ENCODE assay signal across 12 cellular contexts in genomic region chr21:42313501-42313969, GRCh38. TPM values are rescaled to one million over a fixed set of nuclear protein-coding genes. Genes with fewer than 3 reads are reported as not detected.
DNase-seq lines count a peak whose midpoint lies in the region; ATAC-seq and TF ChIP-seq lines count a peak whose summit lies in the region.
"Had no signal": no experiment of that assay in that cellular context is flagged by ENCODE, and none has a peak within 500 bp of the region (broad histone marks: within the 10 kb centered on the region; RNA-seq: fewer than 3 reads in every experiment).

No MANE protein-coding gene starts in this region.

- no peak overlapping the region for H2BK12ac ChIP-seq in mesenchymal stem cell (ENCODE audit: low read length in 2 of 2)

- no peaks in the 10 kb centered on the region for H3K36me3 ChIP-seq in Panc1 (ENCODE audit: control insufficient read depth, insufficient read depth, low read length)
- peaks cover 0 to 8% of the 10 kb centered on the region in 2 experiments for H3K36me3 ChIP-seq in mesenchymal stem cell (ENCODE audit: control insufficient read depth in 1 of 2, insufficient read depth in 2 of 2, low read depth in 1 of 2, low read length in 2 of 2)

- intact Hi-C loops in Panc1 (cut with micrococcal nuclease; ENCODE audit: unreplicated experiment): no loop called here

- H3K18ac ChIP-seq in mesenchymal stem cell (ENCODE audit: low read depth in 1 of 2, low read length in 2 of 2): no peak overlapping the region

- BruUV-seq in Panc1 (replicated peaks; lab: Mats Ljungman, UMichigan): no TSS peak

- no peak overlapping the region for H4K8ac ChIP-seq in mesenchymal stem cell (ENCODE audit: low read length)

- in situ Hi-C loops in Panc1 (cut with HindIII; ENCODE audit: low pct_unique_long_range_greater_than_20kb, low sequenced_read_pairs): no loop called here

- WGBS in mesenchymal stem cell: 44% methylated on average over 13 of the region's 13 CpGs

- H3K4ac ChIP-seq in mesenchymal stem cell (ENCODE audit: low read depth in 1 of 2, low read length in 2 of 2): no peak overlapping the region

- H2AFZ ChIP-seq in mesenchymal stem cell (ENCODE audit: low read depth, low read length): no peak overlapping the region

- no peaks in the 10 kb centered on the region for H3K27me3 ChIP-seq in Panc1 (ENCODE audit: control insufficient read depth, insufficient read depth, low read length)
- peaks cover 0 to 83% of the 10 kb centered on the region in 2 experiments for H3K27me3 ChIP-seq in mesenchymal stem cell (ENCODE audit: control insufficient read depth in 1 of 2, insufficient read depth in 1 of 2, low read length in 2 of 2)

- no peak overlapping the region for H3K9ac ChIP-seq in mesenchymal stem cell (ENCODE audit: low read length)

- H2BK120ac ChIP-seq in mesenchymal stem cell (ENCODE audit: low read depth, low read length): no peak overlapping the region

- H3K9me3 ChIP-seq in Panc1 (ENCODE audit: control insufficient read depth, insufficient read depth, low read depth, low read length) (no peaks in the 10 kb centered on the region), mesenchymal stem cell (ENCODE audit: control insufficient read depth, low read length) (no peaks in the 10 kb centered on the region)

- no peak overlapping the region for H3K23ac ChIP-seq in mesenchymal stem cell (ENCODE audit: low read length in 2 of 2)

- peaks cover 38% of the 10 kb centered on the region for H3K4me1 ChIP-seq in Panc1 (ENCODE audit: control insufficient read depth, insufficient read depth, low read length)
- H3K4me1 ChIP-seq in mesenchymal stem cell (ENCODE audit: control insufficient read depth, insufficient read depth, low read depth, low read length): peaks cover 56% of the 10 kb centered on the region

- H3K4me3 ChIP-seq in Panc1 (ENCODE audit: low read depth in 2 of 2, low read length in 2 of 2) (no peak overlapping the region), mesenchymal stem cell (ENCODE audit: insufficient read depth in 1 of 2, low read depth in 1 of 2, low read length in 2 of 2) (no peak overlapping the region)
- H3K4me3 ChIP-seq: smooth muscle cell had no signal

- no peak overlapping the region for H3K14ac ChIP-seq in mesenchymal stem cell (ENCODE audit: low read length in 2 of 2)

- DNase-seq in DMS53 treated with DMSO at 0.1 percent for 48 hours (lab: John Stamatoyannopoulos, UW; ENCODE audit: unreplicated experiment) (peak; percentile 32), NCI-H1105 (lab: John Stamatoyannopoulos, UW) (peak; percentile 32), Panc1 (ENCODE audit: low read depth, low spot score) (no peak), mesenchymal stem cell (no peak), GDM1 (lab: John Stamatoyannopoulos, UW) (no peak), NCI-H1436 treated with DMSO at 0.1 percent for 48 hours (lab: John Stamatoyannopoulos, UW) (no peak)
- DNase-seq: CD4-positive, alpha-beta memory T cell; cerebellar nuclear complex; mammary epithelial cell had no signal

- H3K27ac ChIP-seq in Panc1 (ENCODE audit: low read length): peak overlapping the region; percentile 21; the same call in 1 of the 2 replicates
- H3K27ac ChIP-seq in mesenchymal stem cell (ENCODE audit: low read length, poor library complexity, severe bottlenecking): peak overlapping the region; percentile 73

- H4K91ac ChIP-seq in mesenchymal stem cell (ENCODE audit: low read length): no peak overlapping the region

- peaks cover 1% of the 10 kb centered on the region for H3K79me1 ChIP-seq in mesenchymal stem cell (replicated peaks; ENCODE audit: low read length, poor library complexity, severe bottlenecking)

- H2BK15ac ChIP-seq in mesenchymal stem cell (ENCODE audit: low read depth, poor library complexity, severe bottlenecking): no peak overlapping the region

- peak overlapping the region; percentile 54 for H3K4me2 ChIP-seq in mesenchymal stem cell (ENCODE audit: low read length, poor library complexity, severe bottlenecking)
- H3K4me2 ChIP-seq: smooth muscle cell had no signal

- no peak for TF ChIP-seq CTCF in Panc1 (IDR thresholded peaks at IDR 0.05)

- H2BK5ac ChIP-seq in mesenchymal stem cell (ENCODE audit: low read depth, low read length, poor library complexity, severe bottlenecking): no peak overlapping the region

- H2AK5ac ChIP-seq in mesenchymal stem cell (ENCODE audit: low read length, severe bottlenecking): peak overlapping the region; percentile 95

- POLR2A ChIA-PET in Panc1 (lab: Charles Lee): no interaction called here

- CTCF ChIA-PET in Panc1 (lab: Charles Lee): no interaction called here

- ATAC-seq in Panc1: no peak
- no peak for ATAC-seq in HG02981 (IDR thresholded peaks at IDR 0.05; ENCODE audit: unreplicated experiment)
- ATAC-seq in GM18870 (IDR thresholded peaks at IDR 0.05; ENCODE audit: unreplicated experiment): no peak

RNA-seq across cellular contexts. Expression of gene TFF3, which starts 1.7 kb away (rescaled TPM):
- total RNA-seq in Panc1 (2021; ENCODE audit: unreplicated experiment): 8.9 TPM
- 40.5 TPM for polyA plus RNA-seq in Panc1 (2012; ENCODE audit: insufficient read length)
- not detected for polyA plus RNA-seq in mesenchymal stem cell (2013, experiment 1 of 2)
- not detected for polyA plus RNA-seq in mesenchymal stem cell (2013, experiment 2 of 2)
- total RNA-seq: CD4-positive, alpha-beta memory T cell; mammary epithelial cell; smooth muscle cell had no signal
- polyA plus RNA-seq: CD4-positive, alpha-beta memory T cell; mammary epithelial cell had no signal

RNA-seq across cellular contexts. Expression of gene TFF2, which starts 37.3 kb away (rescaled TPM):
- total RNA-seq in Panc1 (2021; ENCODE audit: unreplicated experiment): 1.1 TPM
- polyA plus RNA-seq in Panc1 (2012; ENCODE audit: insufficient read length): 3.5 TPM
- polyA plus RNA-seq in mesenchymal stem cell (2013, experiment 1 of 2): not detected
- polyA plus RNA-seq in mesenchymal stem cell (2013, experiment 2 of 2): not detected
- total RNA-seq: CD4-positive, alpha-beta memory T cell; mammary epithelial cell; smooth muscle cell had no signal
- polyA plus RNA-seq: CD4-positive, alpha-beta memory T cell; mammary epithelial cell; smooth muscle cell had no signal

RNA-seq across cellular contexts. Expression of gene TFF1, which starts 52.8 kb away (rescaled TPM):
- 0.36 TPM for total RNA-seq in Panc1 (2021; ENCODE audit: unreplicated experiment)
- 1.4 TPM for polyA plus RNA-seq in Panc1 (2012; ENCODE audit: insufficient read length)
- not detected for polyA plus RNA-seq in mesenchymal stem cell (2013, experiment 1 of 2)
- polyA plus RNA-seq in mesenchymal stem cell (2013, experiment 2 of 2): not detected
- total RNA-seq: CD4-positive, alpha-beta memory T cell; mammary epithelial cell had no signal
- polyA plus RNA-seq: CD4-positive, alpha-beta memory T cell; mammary epithelial cell had no signal

Comparison
In these comparisons a context has a peak if more than half of its experiments do, and no peak if none do; other contexts are left out.
1. DNase-seq: peak in DMS53 treated with DMSO at 0.1 percent for 48 hours (single experiment) and NCI-H1105 (single experiment); none in Panc1 (single experiment), mesenchymal stem cell (single experiment), GDM1 (single experiment) and NCI-H1436 treated with DMSO at 0.1 percent for 48 hours (single experiment).